In genomic region chr3:139677341-139678155, GRCh38 we compare ENCODE assay signal across 8 cellular contexts.
DNase-seq lines count a peak whose midpoint lies in the region; ATAC-seq and TF ChIP-seq lines count a peak whose summit lies in the region.

NMNAT3 (minus strand) TSS chr3:139677972; CDS start chr3:139627724, 50,248 bp downstream.

- ATAC-seq in HG02759 (IDR thresholded peaks at IDR 0.05; ENCODE audit: unreplicated experiment): peak; percentile 99

- H3K27ac ChIP-seq in caudate nucleus (ENCODE audit: low read depth, low read length): no peak within 1 kb of the TSS

- 0 out of 2 replicates have a peak, but pooled peaks have one; percentile 8 for TF ChIP-seq CTCF in GM12874 (IDR thresholded peaks at IDR 0.05; ENCODE audit: insufficient read depth, low read depth, low read length)

- DNase-seq in NCI-H1436 treated with DMSO at 0.1 percent for 48 hours (lab: John Stamatoyannopoulos, UW): peak; percentile 92
- peak; percentile 49 to 66 (median 59) for DNase-seq in activated CD4-positive, CD25-positive, alpha-beta regulatory T cell (lab: John Stamatoyannopoulos, UW)
- DNase-seq in caudate nucleus (lab: John Stamatoyannopoulos, UW): peak in 59 of 61 donors; percentile 12 to 89 (median 70)
- DNase-seq in islet precursor cell: peak; percentile 91
- peak; percentile 56 to 73 for DNase-seq in stimulated activated CD4-positive, alpha-beta T cell treated with anti-CD3 and anti-CD28 coated beads, Interleukin-12 subunit alpha, Interleukin-12 subunit beta, amount 100 ng/mL, for 24 hours (ENCODE audit: low read depth in 2 of 2)
- DNase-seq in GF-D8 (lab: John Stamatoyannopoulos, UW): no peak
